ENCODE assay signal across 8 cellular contexts in the genomic region with DNA sequence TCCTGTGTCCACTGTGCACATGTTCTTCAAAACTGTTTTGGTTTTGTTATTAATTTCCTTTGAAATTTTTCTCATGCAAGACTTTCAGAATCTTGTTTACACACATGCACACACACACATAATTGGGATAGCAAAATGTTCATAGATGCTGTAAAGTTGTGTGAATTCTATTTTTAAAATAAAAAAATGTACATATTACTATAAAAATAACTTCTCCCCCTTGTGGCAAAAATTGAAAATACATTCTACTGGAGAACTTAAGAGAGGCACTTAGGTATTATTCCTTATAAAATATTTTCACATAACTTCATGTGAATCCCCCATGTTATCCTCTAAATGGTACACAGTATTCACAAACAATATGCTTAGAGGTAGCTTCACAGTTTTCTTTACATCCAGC.
DNase-seq lines count a peak whose midpoint lies in the region; ATAC-seq, FAIRE-seq and TF ChIP-seq lines count a peak whose summit lies in the region.
"Not testable (repeated sequence)": the region's sequence is repeated elsewhere in the genome, so short reads cannot be mapped to it uniquely, and the experiment has no call there.

No MANE protein-coding gene starts in this region.

- H2AFZ ChIP-seq in K562 (ENCODE audit: low read depth, low read length); neural progenitor cell (replicated peaks): not testable (repeated sequence)

- not testable (repeated sequence) for H3K27me3 Mint-ChIP-seq in neural progenitor cell (ENCODE audit: insufficient read depth, low read depth)

- not testable (repeated sequence) for TF ChIP-seq EP300 in K562 (IDR thresholded peaks at IDR 0.05; ENCODE audit: low read length)

- peak; percentile 27 for DNase-seq in DMS53 (lab: John Stamatoyannopoulos, UW)
- DNase-seq in NCI-H2227 (lab: John Stamatoyannopoulos, UW; ENCODE audit: unreplicated experiment), result peak; percentile 8
- not testable (repeated sequence) for DNase-seq in RWPE1 (ENCODE audit: low spot score); K562 (ENCODE audit: extremely low read depth in 1 of 4, low spot score in 3 of 4); kidney; neural progenitor cell (ENCODE audit: low spot score)
- DNase-seq in erythroblast (lab: John Stamatoyannopoulos, UW), result peak; percentile 15 to 55

- not testable (repeated sequence) for H3K27ac Mint-ChIP-seq in neural progenitor cell

- ATAC-seq in K562, result peak; percentile 57; the same call in 2 of the 3 replicates

- H3K9me1 ChIP-seq in K562 (ENCODE audit: control insufficient read depth, insufficient read depth, low read length), result not testable (repeated sequence)

- H3F3A ChIP-seq in neural progenitor cell (ENCODE audit: low read depth), result peaks cover 38% of the 10 kb centered on the region

- H3K9me3 ChIP-seq in K562 (replicated peaks; ENCODE audit: control insufficient read depth, insufficient read depth, low read depth, low read length); kidney (ENCODE audit: control insufficient read depth in 1 of 2, low read length in 2 of 2); neural progenitor cell (ENCODE audit: low read depth): not testable (repeated sequence)

- POLR2A ChIA-PET in RWPE1 (lab: Yijun Ruan, JAX; ENCODE audit: low non-redundant PET), result not testable (repeated sequence)
- POLR2A ChIA-PET in K562 (lab: Yijun Ruan, JAX), result interaction anchor here (0.7 kb wide), 1 partner anchor 1695 kb away, joined by 3 read pairs; no protein-coding TSS in a partner anchor

- CTCF ChIA-PET in RWPE1 (lab: Yijun Ruan, JAX); K562 (lab: Yijun Ruan, JAX; ENCODE audit: low intra/inter-chr PET ratio): not testable (repeated sequence)

- not testable (repeated sequence) for H3K27ac ChIP-seq in 22Rv1; RWPE1; K562 (ENCODE audit: extremely low read depth, low read depth, low read length); kidney (ENCODE audit: low read depth in 2 of 2, low read length in 2 of 2)
- H3K27ac ChIP-seq in neural progenitor cell, result peak overlapping the region; percentile 1

- TF ChIP-seq POLR2A in K562 (conservative IDR thresholded peaks at IDR 0.05); erythroblast (IDR thresholded peaks at IDR 0.05; ENCODE audit: low read length): not testable (repeated sequence)

- H3K79me2 ChIP-seq in K562 (ENCODE audit: control insufficient read depth, insufficient read depth, low read length); neural progenitor cell (ENCODE audit: low read depth): not testable (repeated sequence)

- not testable (repeated sequence) for H3K9ac ChIP-seq in K562 (ENCODE audit: insufficient read depth in 1 of 2, low read depth in 2 of 2, low read length in 2 of 2); kidney (ENCODE audit: low read length in 2 of 2); neural progenitor cell

- H3K4me1 ChIP-seq in K562 (replicated peaks in 1 of 2; ENCODE audit: control insufficient read depth in 2 of 2, insufficient read depth in 2 of 2, low read length in 2 of 2); kidney (ENCODE audit: control insufficient read depth in 1 of 2, insufficient read depth in 1 of 2, low read depth in 1 of 2, low read length in 2 of 2); neural progenitor cell: not testable (repeated sequence)

- TF ChIP-seq CTCF in 22Rv1 (IDR thresholded peaks at IDR 0.05) (peak; percentile 42; the same call in 1 of the 2 replicates), RWPE1 (conservative IDR thresholded peaks at IDR 0.05; ENCODE audit: low read depth) (peak; percentile 29; the same call in 1 of the 2 replicates), neural progenitor cell (IDR thresholded peaks at IDR 0.05) (peak; percentile 48)
- TF ChIP-seq CTCF in K562 (IDR thresholded peaks at IDR 0.05 in 2 of 3, conservative IDR thresholded peaks at IDR 0.05 in 1 of 3; ENCODE audit: insufficient read depth in 2 of 3, low read depth in 1 of 3, low read length in 3 of 3); kidney (IDR thresholded peaks at IDR 0.05; ENCODE audit: borderline replicate concordance, extremely low read depth, insufficient read depth): not testable (repeated sequence)

- H3K4me3 ChIP-seq in K562; kidney (ENCODE audit: low read length in 2 of 2); neural progenitor cell: not testable (repeated sequence)

- not testable (repeated sequence) for H3K4me2 ChIP-seq in K562 (ENCODE audit: insufficient read depth, low read length); neural progenitor cell

- not testable (repeated sequence) for H4K20me1 ChIP-seq in K562 (replicated peaks; ENCODE audit: control insufficient read depth, insufficient read depth, low read length); neural progenitor cell (ENCODE audit: low read depth)

- BruUV-seq in K562 (replicated peaks; lab: Mats Ljungman, UMichigan), result not testable (repeated sequence)

- H3K9me3 Mint-ChIP-seq in neural progenitor cell, result not testable (repeated sequence)

- not testable (repeated sequence) for H3K27me3 ChIP-seq in K562 (ENCODE audit: control insufficient read depth in 2 of 2, insufficient read depth in 2 of 2, low read length in 2 of 2); neural progenitor cell

- FAIRE-seq in K562 (lab: Jason Lieb, UNC) (peak; percentile 69), kidney (lab: Jason Lieb, UNC) (peak; percentile 96)

- H3K4me1 Mint-ChIP-seq in neural progenitor cell, result not testable (repeated sequence)

- not testable (repeated sequence) for H3K4me3 Mint-ChIP-seq in neural progenitor cell

- in situ Hi-C loops in K562 (cut with MboI), result not testable (repeated sequence)

- H3K36me3 ChIP-seq in K562 (ENCODE audit: control insufficient read depth, insufficient read depth, low read length); kidney (ENCODE audit: control insufficient read depth in 1 of 2, insufficient read depth in 2 of 2, low read length in 2 of 2); neural progenitor cell: not testable (repeated sequence)

- not testable (repeated sequence) for TF ChIP-seq RAD21 in K562 (CRISPR knock-in tag; conservative IDR thresholded peaks at IDR 0.05 in 1 of 2, IDR thresholded peaks at IDR 0.05 in 1 of 2)

- intact Hi-C loops in K562 (cut with micrococcal nuclease); kidney (cut with DNase I): not testable (repeated sequence)

- not testable (repeated sequence) for H3K36me3 Mint-ChIP-seq in neural progenitor cell
